8 cellular contexts compared by ENCODE assay signal in the genomic region with DNA sequence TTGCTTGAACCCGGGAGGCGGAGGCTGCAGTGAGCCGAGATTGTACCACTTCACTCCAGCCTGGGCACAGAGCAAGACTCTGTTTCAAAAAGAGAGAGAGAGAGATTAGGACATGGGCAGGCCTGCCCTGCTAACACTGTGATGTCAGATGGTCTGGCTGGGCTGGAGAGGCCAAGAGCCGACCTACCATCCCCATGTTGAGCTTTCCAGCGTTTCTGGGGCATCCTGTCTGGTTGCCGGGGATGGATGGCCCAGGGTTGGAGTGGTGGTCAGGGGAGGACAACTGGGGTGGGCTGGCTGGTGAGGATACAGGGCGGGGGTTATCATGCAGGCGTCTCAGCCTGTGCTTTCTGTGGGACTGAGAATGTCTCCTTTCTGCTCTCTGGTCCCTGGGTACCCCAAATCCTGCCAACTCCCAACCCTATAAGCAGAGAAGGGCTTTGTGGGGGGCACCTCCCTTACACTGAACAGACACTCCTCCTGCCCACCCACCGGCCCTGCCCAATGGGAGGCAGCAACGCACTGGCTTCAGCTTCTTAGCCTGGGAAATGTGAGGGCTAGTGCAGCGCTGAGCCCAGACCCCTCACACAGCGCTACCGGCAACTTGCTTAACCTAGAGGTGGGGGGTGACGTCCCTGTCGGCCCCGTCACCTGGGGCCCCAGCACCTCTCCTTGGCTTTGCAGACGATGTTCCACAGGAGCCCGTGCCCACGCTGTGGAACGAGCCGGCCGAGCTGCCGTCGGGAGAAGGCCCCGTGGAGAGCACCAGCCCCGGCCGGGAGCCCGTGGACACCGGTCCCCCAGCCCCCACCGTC. TPM values are rescaled to one million over a fixed set of nuclear protein-coding genes. Genes with fewer than 3 reads are reported as not detected.
DNase-seq lines count a peak whose midpoint lies in the region; ATAC-seq and TF ChIP-seq lines count a peak whose summit lies in the region.

No MANE protein-coding gene starts in this region.

- TF ChIP-seq POLR2A in uterus (IDR thresholded peaks at IDR 0.05): no peak

- intact Hi-C loops in colonic mucosa (cut with DNase I): no loop called here
- intact Hi-C loops in mucosa of descending colon (cut with DNase I, micrococcal nuclease): no loop called here
- intact Hi-C loops in uterus (cut with DNase I; ENCODE audit: low total_unique reads): no loop called here

- ATAC-seq in mucosa of descending colon (peak; percentile 29), GM21576 (IDR thresholded peaks at IDR 0.05; ENCODE audit: unreplicated experiment) (no peak)

- H3K27me3 ChIP-seq in HUES6 (ENCODE audit: control insufficient read depth, insufficient read depth, low read length) (peaks cover 39% of the 10 kb centered on the region), colonic mucosa (peaks cover 6% of the 10 kb centered on the region), uterus (peaks cover 0 to 6% of the 10 kb centered on the region in 2 donors)

- H3K36me3 ChIP-seq in HUES6 (ENCODE audit: control insufficient read depth, insufficient read depth, low read length) (no peaks in the 10 kb centered on the region), colonic mucosa (no peaks in the 10 kb centered on the region), mucosa of descending colon (ENCODE audit: low read depth) (no peaks in the 10 kb centered on the region), uterus (no peaks in the 10 kb centered on the region)

- no peak overlapping the region for H3K4me3 ChIP-seq in AG09309 (ENCODE audit: control insufficient read depth, low read depth, low read length)
- peak overlapping the region; percentile 50 for H3K4me3 ChIP-seq in HUES6 (ENCODE audit: low read depth, low read length)
- H3K4me3 ChIP-seq in colonic mucosa: peak overlapping the region; percentile 50
- peak overlapping the region; percentile 43 for H3K4me3 ChIP-seq in mucosa of descending colon
- peak overlapping the region in 1 of 2 donors; percentile 18 for H3K4me3 ChIP-seq in uterus

- no peak overlapping the region for H3K9ac ChIP-seq in HUES6 (ENCODE audit: low read length)
- H3K9ac ChIP-seq in colonic mucosa (ENCODE audit: low read depth in 2 of 2, low read length in 2 of 2): peak overlapping the region; percentile 70 to 94

- H3K27ac ChIP-seq in HUES6 (ENCODE audit: low read depth, low read length): no peak overlapping the region
- H3K27ac ChIP-seq in colonic mucosa: peak overlapping the region; percentile 95
- no peak overlapping the region for H3K27ac ChIP-seq in uterus

- H3K4me1 ChIP-seq in HUES6 (ENCODE audit: control insufficient read depth, insufficient read depth, low read length): 0 out of 2 replicates have a peak, but pooled peaks cover 6% of the 10 kb centered on the region
- H3K4me1 ChIP-seq in colonic mucosa: peaks cover 13% of the 10 kb centered on the region
- peaks cover 29% of the 10 kb centered on the region for H3K4me1 ChIP-seq in mucosa of descending colon (ENCODE audit: low read depth)
- H3K4me1 ChIP-seq in uterus: peaks cover 0 to 7% of the 10 kb centered on the region in 2 donors

- DNase-seq in AG09309 (ENCODE audit: low read depth) (no peak), colonic mucosa (peak; percentile 69), mucosa of descending colon (peak in 2 of 3 donors; percentile 63 to 73), GM03348 (ENCODE audit: low spot score) (no peak), uterus (no peak), GDM1 (lab: John Stamatoyannopoulos, UW) (no peak)

- H3K9me3 ChIP-seq in HUES6 (ENCODE audit: control insufficient read depth, insufficient read depth, low read depth, low read length): no peaks in the 10 kb centered on the region
- H3K9me3 ChIP-seq in colonic mucosa: no peaks in the 10 kb centered on the region
- H3K9me3 ChIP-seq in mucosa of descending colon: no peaks in the 10 kb centered on the region
- no peaks in the 10 kb centered on the region for H3K9me3 ChIP-seq in uterus

- peak; percentile 31 for TF ChIP-seq CTCF in AG09309 (IDR thresholded peaks at IDR 0.05; ENCODE audit: control insufficient read depth, insufficient read depth, low read depth, low read length, missing control alignments)
- TF ChIP-seq CTCF in colonic mucosa (IDR thresholded peaks at IDR 0.05): no peak
- TF ChIP-seq CTCF in mucosa of descending colon (IDR thresholded peaks at IDR 0.05): no peak
- TF ChIP-seq CTCF in uterus (IDR thresholded peaks at IDR 0.05): no peak

RNA-seq across cellular contexts. Expression of gene SNORC, which starts 5.4 kb away (rescaled TPM):
- total RNA-seq in colonic mucosa (10 to 100 TPM; 39.6 to 67.5 TPM), mucosa of descending colon (10 to 100 TPM; 13.3 to 48.1 (median 31.5) TPM), uterus (1 to 10 TPM in 1 of 4 donors, under 1 TPM in 1, not detected in 2; 0.35 to 2.0 TPM)

Comparison
In these comparisons a context has a peak if more than half of its experiments do, and no peak if none do; other contexts are left out.
1. DNase-seq: peak in colonic mucosa (single experiment) and mucosa of descending colon (2 of 3); none in AG09309 (single experiment), GM03348 (single experiment), uterus (0 of 2) and GDM1 (single experiment).
2. RNA of gene SNORC, which starts 5.4 kb away (total RNA-seq): 39.6 to 67.5 TPM in colonic mucosa and 13.3 to 48.1 TPM in mucosa of descending colon; 0.35 to 2.0 TPM in uterus; every median in the first group is over 4 times any median in the second.